In genomic region chr6:20702366-20702765, GRCh38 we compare ENCODE assay signal across 22 cellular contexts.
DNase-seq lines count a peak whose midpoint lies in the region; ATAC-seq, FAIRE-seq and TF ChIP-seq lines count a peak whose summit lies in the region.
"Had no signal": no experiment of that assay in that cellular context is flagged by ENCODE, and none has a peak within 500 bp of the region (broad histone marks: within the 10 kb centered on the region; RNA-seq: fewer than 3 reads in every experiment).

No MANE protein-coding gene starts in this region.

- no peak for TF ChIP-seq EP300 in H1 (IDR thresholded peaks at IDR 0.05; ENCODE audit: borderline replicate concordance in 1 of 2, low read depth in 2 of 2, low read length in 2 of 2)

- peaks cover 49% of the 10 kb centered on the region for H3K4me1 Mint-ChIP-seq in activated naive CD8-positive, alpha-beta T cell treated with anti-CD3 and anti-CD28 coated beads for 36 hours
- H3K4me1 Mint-ChIP-seq in activated naive CD8-positive, alpha-beta T cell treated with anti-CD3 and anti-CD28 coated beads, Interleukin-2, amount 50 U/mL, for 24 hours = peaks cover 72% of the 10 kb centered on the region
- peaks cover 39% of the 10 kb centered on the region for H3K4me1 Mint-ChIP-seq in type B pancreatic cell (ENCODE audit: unreplicated experiment)
- H3K4me1 Mint-ChIP-seq in natural killer cell treated with Interleukin-12 subunit alpha and Interleukin-12 subunit beta and Interleukin-15 and Interleukin-18, amount 100 ng/mL, for 72 hours (ENCODE audit: low read depth in 2 of 2) = peaks cover 32 to 56% of the 10 kb centered on the region in 2 donors

- DNase-seq in activated naive CD8-positive, alpha-beta T cell treated with anti-CD3 and anti-CD28 coated beads for 36 hours = no peak
- no peak for DNase-seq in activated naive CD8-positive, alpha-beta T cell treated with anti-CD3 and anti-CD28 coated beads, Interleukin-2, amount 50 U/mL, for 24 hours
- peak; percentile 64 for DNase-seq in NCI-H446 treated with DMSO at 0.1 percent for 48 hours (lab: John Stamatoyannopoulos, UW)
- no peak for DNase-seq in H1 (ENCODE audit: low read depth in 1 of 2, low spot score in 2 of 2)
- no peak for DNase-seq in type B pancreatic cell (ENCODE audit: extremely low spot score, unreplicated experiment)
- DNase-seq in natural killer cell treated with Interleukin-12 subunit alpha and Interleukin-12 subunit beta and Interleukin-15 and Interleukin-18, amount 100 ng/mL, for 72 hours (ENCODE audit: low spot score) = no peak
- no peak for DNase-seq in NCI-H2081 (lab: John Stamatoyannopoulos, UW)
- DNase-seq: COR-L47, DMS153, KG1, NCI-H1092 treated with DMSO at 0.1 percent for 48 hours, NCI-H2029 treated with DMSO at 0.1 percent for 48 hours, SJCRH30, T-cell had no signal

- TF ChIP-seq RAD21 in H1 (IDR thresholded peaks at IDR 0.05 in 1 of 2, conservative IDR thresholded peaks at IDR 0.05 in 1 of 2; ENCODE audit: low read depth in 2 of 2, low read length in 2 of 2) = no peak

- H4K91ac ChIP-seq in H1 (replicated peaks; ENCODE audit: insufficient read length, low read length) = no peak overlapping the region

- no peak overlapping the region for H3K56ac ChIP-seq in H1 (replicated peaks; ENCODE audit: insufficient read length, low read depth, low read length)

- H2BK5ac ChIP-seq in H1 (ENCODE audit: low read depth, low read length) = no peak overlapping the region

- H3K27me3 ChIP-seq in H1 (replicated peaks in 1 of 4; ENCODE audit: control insufficient read depth in 3 of 4, extremely low read depth in 1 of 4, insufficient read depth in 3 of 4, low read length in 3 of 4) = no peaks in the 10 kb centered on the region; a peak in 1 of 7 replicates
- H3K27me3 ChIP-seq: SJCRH30 had no signal

- H2AK5ac ChIP-seq in H1 (ENCODE audit: low read depth, low read length) = no peak overlapping the region

- H3K36me3 ChIP-seq in H1 (ENCODE audit: control insufficient read depth in 2 of 4, insufficient read depth in 4 of 4, low read length in 3 of 4) = no peaks in the 10 kb centered on the region
- H3K36me3 ChIP-seq: HAP-1, SJCRH30 had no signal

- H3K9me3 Mint-ChIP-seq in activated naive CD8-positive, alpha-beta T cell treated with anti-CD3 and anti-CD28 coated beads for 36 hours = peaks cover 2% of the 10 kb centered on the region
- no peaks in the 10 kb centered on the region for H3K9me3 Mint-ChIP-seq in activated naive CD8-positive, alpha-beta T cell treated with anti-CD3 and anti-CD28 coated beads, Interleukin-2, amount 50 U/mL, for 24 hours
- no peaks in the 10 kb centered on the region for H3K9me3 Mint-ChIP-seq in type B pancreatic cell
- no peaks in the 10 kb centered on the region for H3K9me3 Mint-ChIP-seq in natural killer cell treated with Interleukin-12 subunit alpha and Interleukin-12 subunit beta and Interleukin-15 and Interleukin-18, amount 100 ng/mL, for 72 hours
- H3K9me3 Mint-ChIP-seq: T-cell had no signal

- no peaks in the 10 kb centered on the region for H3K79me1 ChIP-seq in H1 (ENCODE audit: low read depth, low read length)

- no peak overlapping the region for H2BK20ac ChIP-seq in H1 (ENCODE audit: low read length)

- peaks cover 17% of the 10 kb centered on the region for H3K36me3 Mint-ChIP-seq in activated naive CD8-positive, alpha-beta T cell treated with anti-CD3 and anti-CD28 coated beads for 36 hours
- peaks cover 2% of the 10 kb centered on the region for H3K36me3 Mint-ChIP-seq in activated naive CD8-positive, alpha-beta T cell treated with anti-CD3 and anti-CD28 coated beads, Interleukin-2, amount 50 U/mL, for 24 hours (ENCODE audit: low read depth)
- H3K36me3 Mint-ChIP-seq in type B pancreatic cell = peaks cover 3% of the 10 kb centered on the region
- H3K36me3 Mint-ChIP-seq in natural killer cell treated with Interleukin-12 subunit alpha and Interleukin-12 subunit beta and Interleukin-15 and Interleukin-18, amount 100 ng/mL, for 72 hours = no peaks in the 10 kb centered on the region
- H3K36me3 Mint-ChIP-seq: CD14-positive monocyte had no signal

- no peaks in the 10 kb centered on the region for H3K23me2 ChIP-seq in H1 (ENCODE audit: low read depth, low read length)

- H3K4me1 ChIP-seq in H1 (replicated peaks in 1 of 4; ENCODE audit: control insufficient read depth in 3 of 4, insufficient read depth in 4 of 4, low read length in 3 of 4) = peaks cover 0 to 7% (median 2%) of the 10 kb centered on the region in 4 experiments; a peak in 4 of 7 replicates

- H3K23ac ChIP-seq in H1 (ENCODE audit: insufficient read length) = no peak overlapping the region

- no peaks in the 10 kb centered on the region for H3K27me3 Mint-ChIP-seq in activated naive CD8-positive, alpha-beta T cell treated with anti-CD3 and anti-CD28 coated beads for 36 hours
- H3K27me3 Mint-ChIP-seq in activated naive CD8-positive, alpha-beta T cell treated with anti-CD3 and anti-CD28 coated beads, Interleukin-2, amount 50 U/mL, for 24 hours = no peaks in the 10 kb centered on the region
- no peaks in the 10 kb centered on the region for H3K27me3 Mint-ChIP-seq in type B pancreatic cell
- H3K27me3 Mint-ChIP-seq in natural killer cell treated with Interleukin-12 subunit alpha and Interleukin-12 subunit beta and Interleukin-15 and Interleukin-18, amount 100 ng/mL, for 72 hours = no peaks in the 10 kb centered on the region
- H3K27me3 Mint-ChIP-seq: B cell, T-cell had no signal

- no peak overlapping the region for H4K8ac ChIP-seq in H1 (ENCODE audit: extremely low read depth, insufficient read depth, low read length)

- no peak overlapping the region for H3K4me2 ChIP-seq in H1 (ENCODE audit: insufficient read depth in 1 of 2, low read depth in 2 of 2, low read length in 2 of 2)
- H3K4me2 ChIP-seq: A549 had no signal

- H3K14ac ChIP-seq in H1 (ENCODE audit: insufficient read length) = no peak overlapping the region

- H2BK120ac ChIP-seq in H1 (replicated peaks; ENCODE audit: low read depth, low read length) = no peak overlapping the region

- ATAC-seq in activated naive CD8-positive, alpha-beta T cell treated with anti-CD3 and anti-CD28 coated beads, Interleukin-2, amount 50 U/mL, for 24 hours = no peak
- no peak for ATAC-seq in natural killer cell treated with Interleukin-12 subunit alpha and Interleukin-12 subunit beta and Interleukin-15 and Interleukin-18, amount 100 ng/mL, for 72 hours
- no peak for ATAC-seq in GM21717 (IDR thresholded peaks at IDR 0.05; ENCODE audit: unreplicated experiment)
- ATAC-seq: A549, Panc1, T-cell had no signal

- no peak overlapping the region for H3K9ac ChIP-seq in H1 (replicated peaks in 1 of 4; ENCODE audit: extremely low read depth in 1 of 4, low read depth in 3 of 4, low read length in 3 of 4)

- H2BK12ac ChIP-seq in H1 (ENCODE audit: low read depth, low read length) = no peak overlapping the region

- TF ChIP-seq CTCF in H1 (IDR thresholded peaks at IDR 0.05; ENCODE audit: control extremely low read depth in 1 of 3, insufficient read depth in 1 of 3, low read depth in 1 of 3, low read length in 3 of 3) (no peak), type B pancreatic cell (conservative IDR thresholded peaks at IDR 0.05) (no peak)

- POLR2A ChIA-PET in H1 (lab: Charles Lee; ENCODE audit: partially characterized antibody) = no interaction called here

- H3K27ac Mint-ChIP-seq in activated naive CD8-positive, alpha-beta T cell treated with anti-CD3 and anti-CD28 coated beads for 36 hours = peak overlapping the region; percentile 6
- no peak overlapping the region for H3K27ac Mint-ChIP-seq in activated naive CD8-positive, alpha-beta T cell treated with anti-CD3 and anti-CD28 coated beads, Interleukin-2, amount 50 U/mL, for 24 hours
- H3K27ac Mint-ChIP-seq in type B pancreatic cell = peak overlapping the region; percentile 50
- peak overlapping the region in 1 of 2 donors; percentile 17 for H3K27ac Mint-ChIP-seq in natural killer cell treated with Interleukin-12 subunit alpha and Interleukin-12 subunit beta and Interleukin-15 and Interleukin-18, amount 100 ng/mL, for 72 hours
- H3K27ac Mint-ChIP-seq: B cell, T-cell had no signal

- 0 out of 4 replicates have a peak, but pooled peaks cover 0 to 3% of the 10 kb centered on the region in 2 experiments for H3K79me2 ChIP-seq in H1 (ENCODE audit: control insufficient read depth in 1 of 2, insufficient read depth in 2 of 2, low read length in 2 of 2)

- peak overlapping the region; percentile 10 for H4K5ac ChIP-seq in H1 (ENCODE audit: insufficient read length, low read depth, low read length)

- H3K4me3 Mint-ChIP-seq in activated naive CD8-positive, alpha-beta T cell treated with anti-CD3 and anti-CD28 coated beads for 36 hours = no peak overlapping the region
- H3K4me3 Mint-ChIP-seq in activated naive CD8-positive, alpha-beta T cell treated with anti-CD3 and anti-CD28 coated beads, Interleukin-2, amount 50 U/mL, for 24 hours = no peak overlapping the region
- H3K4me3 Mint-ChIP-seq in type B pancreatic cell = no peak overlapping the region
- no peak overlapping the region for H3K4me3 Mint-ChIP-seq in natural killer cell treated with Interleukin-12 subunit alpha and Interleukin-12 subunit beta and Interleukin-15 and Interleukin-18, amount 100 ng/mL, for 72 hours
- H3K4me3 Mint-ChIP-seq: B cell, CD14-positive monocyte, T-cell had no signal

- 0 out of 2 replicates have a peak overlapping the region, but pooled peaks have one; percentile 27 for H3K18ac ChIP-seq in H1 (ENCODE audit: extremely low read depth, low read length)

- no peak for FAIRE-seq in H1 (lab: Jason Lieb, UNC)
- FAIRE-seq: A549, G401.6, GM19239 had no signal

- H4K20me1 ChIP-seq in H1 (replicated peaks in 1 of 2; ENCODE audit: control insufficient read depth in 1 of 2, insufficient read depth in 2 of 2, low read length in 2 of 2) = no peaks in the 10 kb centered on the region

- H2AFZ ChIP-seq in H1 (ENCODE audit: low read length) = no peak overlapping the region

- 96% methylated on average over 13 of the region's 13 CpGs; no CpG with 5 or more reads in 1 of the 2 experiments for WGBS in H1 (ENCODE audit: extremely low coverage in 1 of 2, insufficient coverage in 1 of 2, insufficient read length in 1 of 2, insufficient replicate concordance in 2 of 2, low coverage in 1 of 2, low lambda C conversion rate in 2 of 2, missing lambda C conversion rate in 1 of 2), 2 experiments

- CTCF ChIA-PET in H1 (lab: Charles Lee; ENCODE audit: partially characterized antibody) = no interaction called here

- H2BK15ac ChIP-seq in H1 (ENCODE audit: low read length) = no peak overlapping the region

- no peaks in the 10 kb centered on the region for H3K9me3 ChIP-seq in H1 (ENCODE audit: insufficient read depth in 2 of 2, low read depth in 1 of 2, low read length in 1 of 2)
- H3K9me3 ChIP-seq: A549, HAP-1, SJCRH30 had no signal

- no peak overlapping the region for H3K4ac ChIP-seq in H1 (replicated peaks; ENCODE audit: insufficient read length, low read depth, low read length)

- TF ChIP-seq POLR2A in H1 (IDR thresholded peaks at IDR 0.05; ENCODE audit: control extremely low read depth in 1 of 2, low read depth in 2 of 2, low read length in 2 of 2) = no peak

- no peak overlapping the region for H3K4me3 ChIP-seq in H1 (ENCODE audit: extremely low read depth in 1 of 4, insufficient read depth in 2 of 4, low read depth in 3 of 4, low read length in 4 of 4)
- H3K4me3 ChIP-seq: A549, HAP-1, SJCRH30 had no signal

- H3K27ac ChIP-seq in H1 (ENCODE audit: low read depth, low read length) = no peak overlapping the region
- H3K27ac ChIP-seq: A549, SJCRH30 had no signal

TF ChIP-seq in H1, 55 proteins besides CTCF, POLR2A, EP300 and RAD21 (continues in another document):
- TF ChIP-seq RBBP5 (IDR thresholded peaks at IDR 0.05; ENCODE audit: borderline replicate concordance, low read depth, low read length) (no peak), CBX8 (IDR thresholded peaks at IDR 0.05; ENCODE audit: borderline replicate concordance, low read depth, low read length) (no peak)
